ENCODE assay signal across 1 cellular context in the genomic region with DNA sequence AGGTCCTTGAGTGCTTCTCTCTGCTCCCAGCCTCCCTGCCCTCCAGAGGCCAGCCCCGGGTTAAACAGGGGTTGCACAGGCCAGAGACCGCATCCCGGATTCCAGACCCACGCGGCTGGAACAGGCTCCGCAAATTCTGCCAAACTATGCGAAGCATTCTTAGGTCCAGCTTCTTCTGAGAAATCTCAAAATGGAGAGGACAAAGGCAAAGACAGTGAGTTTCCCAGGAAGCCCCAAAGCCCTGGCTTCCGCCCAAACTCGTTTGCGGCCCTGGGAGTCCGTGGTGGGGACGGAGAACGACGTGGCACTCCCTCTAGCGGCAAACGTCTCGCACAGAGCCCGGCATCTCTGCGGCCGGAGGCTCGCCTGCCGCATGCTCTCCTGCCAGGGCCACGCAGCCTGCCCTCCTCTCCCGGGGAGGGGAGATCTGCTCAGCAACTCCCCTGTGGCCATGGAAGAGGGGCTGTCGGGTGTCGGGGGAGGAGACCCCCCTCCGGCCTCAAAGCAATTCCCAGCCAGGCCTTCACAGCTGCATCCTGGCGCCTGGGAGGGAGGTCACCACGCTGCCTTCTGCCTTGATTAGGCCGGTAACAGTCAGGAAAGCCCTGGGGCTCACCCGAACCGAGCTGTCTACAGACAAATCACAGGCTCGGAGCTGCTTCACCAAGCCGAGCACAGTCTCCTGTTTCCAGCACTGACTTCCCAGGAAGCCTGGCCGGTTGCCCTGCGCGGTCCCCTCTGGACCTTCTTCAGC.
TF ChIP-seq lines count a peak whose summit lies in the region.

No MANE protein-coding gene starts in this region.

TF ChIP-seq in WTC11, 78 proteins besides CTCF, POLR2A, EP300 and RAD21 (continued from another document and continues in another):
- TF ChIP-seq, protein P1, sequence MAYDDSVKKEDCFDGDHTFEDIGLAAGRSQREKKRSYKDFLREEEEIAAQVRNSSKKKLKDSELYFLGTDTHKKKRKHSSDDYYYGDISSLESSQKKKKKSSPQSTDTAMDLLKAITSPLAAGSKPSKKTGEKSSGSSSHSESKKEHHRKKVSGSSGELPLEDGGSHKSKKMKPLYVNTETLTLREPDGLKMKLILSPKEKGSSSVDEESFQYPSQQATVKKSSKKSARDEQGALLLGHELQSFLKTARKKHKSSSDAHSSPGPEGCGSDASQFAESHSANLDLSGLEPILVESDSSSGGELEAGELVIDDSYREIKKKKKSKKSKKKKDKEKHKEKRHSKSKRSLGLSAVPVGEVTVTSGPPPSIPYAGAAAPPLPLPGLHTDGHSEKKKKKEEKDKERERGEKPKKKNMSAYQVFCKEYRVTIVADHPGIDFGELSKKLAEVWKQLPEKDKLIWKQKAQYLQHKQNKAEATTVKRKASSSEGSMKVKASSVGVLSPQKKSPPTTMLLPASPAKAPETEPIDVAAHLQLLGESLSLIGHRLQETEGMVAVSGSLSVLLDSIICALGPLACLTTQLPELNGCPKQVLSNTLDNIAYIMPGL (CRISPR knock-in tag; IDR thresholded peaks at IDR 0.05): peak; percentile 78
- no peak for TF ChIP-seq NFATC4 (CRISPR knock-in tag; IDR thresholded peaks at IDR 0.05)
- TF ChIP-seq JUN (CRISPR knock-in tag; IDR thresholded peaks at IDR 0.05): peak; percentile 67; the same call in 1 of the 2 replicates
- TF ChIP-seq, protein P2, sequence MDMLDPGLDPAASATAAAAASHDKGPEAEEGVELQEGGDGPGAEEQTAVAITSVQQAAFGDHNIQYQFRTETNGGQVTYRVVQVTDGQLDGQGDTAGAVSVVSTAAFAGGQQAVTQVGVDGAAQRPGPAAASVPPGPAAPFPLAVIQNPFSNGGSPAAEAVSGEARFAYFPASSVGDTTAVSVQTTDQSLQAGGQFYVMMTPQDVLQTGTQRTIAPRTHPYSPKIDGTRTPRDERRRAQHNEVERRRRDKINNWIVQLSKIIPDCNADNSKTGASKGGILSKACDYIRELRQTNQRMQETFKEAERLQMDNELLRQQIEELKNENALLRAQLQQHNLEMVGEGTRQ (CRISPR knock-in tag; IDR thresholded peaks at IDR 0.05): no peak
- TF ChIP-seq SP1 (CRISPR knock-in tag; conservative IDR thresholded peaks at IDR 0.05): no peak; the same call in 1 of the 2 replicates
- TF ChIP-seq, protein P3, sequence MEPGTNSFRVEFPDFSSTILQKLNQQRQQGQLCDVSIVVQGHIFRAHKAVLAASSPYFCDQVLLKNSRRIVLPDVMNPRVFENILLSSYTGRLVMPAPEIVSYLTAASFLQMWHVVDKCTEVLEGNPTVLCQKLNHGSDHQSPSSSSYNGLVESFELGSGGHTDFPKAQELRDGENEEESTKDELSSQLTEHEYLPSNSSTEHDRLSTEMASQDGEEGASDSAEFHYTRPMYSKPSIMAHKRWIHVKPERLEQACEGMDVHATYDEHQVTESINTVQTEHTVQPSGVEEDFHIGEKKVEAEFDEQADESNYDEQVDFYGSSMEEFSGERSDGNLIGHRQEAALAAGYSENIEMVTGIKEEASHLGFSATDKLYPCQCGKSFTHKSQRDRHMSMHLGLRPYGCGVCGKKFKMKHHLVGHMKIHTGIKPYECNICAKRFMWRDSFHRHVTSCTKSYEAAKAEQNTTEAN (CRISPR knock-in tag; IDR thresholded peaks at IDR 0.05): peak; percentile 72; the same call in 1 of the 2 replicates
- peak; percentile 94 for TF ChIP-seq FOXP1 (CRISPR knock-in tag; IDR thresholded peaks at IDR 0.05; ENCODE audit: borderline replicate concordance)
- no peak for TF ChIP-seq RELA (CRISPR knock-in tag; IDR thresholded peaks at IDR 0.05; ENCODE audit: borderline replicate concordance)
- TF ChIP-seq, protein P4, sequence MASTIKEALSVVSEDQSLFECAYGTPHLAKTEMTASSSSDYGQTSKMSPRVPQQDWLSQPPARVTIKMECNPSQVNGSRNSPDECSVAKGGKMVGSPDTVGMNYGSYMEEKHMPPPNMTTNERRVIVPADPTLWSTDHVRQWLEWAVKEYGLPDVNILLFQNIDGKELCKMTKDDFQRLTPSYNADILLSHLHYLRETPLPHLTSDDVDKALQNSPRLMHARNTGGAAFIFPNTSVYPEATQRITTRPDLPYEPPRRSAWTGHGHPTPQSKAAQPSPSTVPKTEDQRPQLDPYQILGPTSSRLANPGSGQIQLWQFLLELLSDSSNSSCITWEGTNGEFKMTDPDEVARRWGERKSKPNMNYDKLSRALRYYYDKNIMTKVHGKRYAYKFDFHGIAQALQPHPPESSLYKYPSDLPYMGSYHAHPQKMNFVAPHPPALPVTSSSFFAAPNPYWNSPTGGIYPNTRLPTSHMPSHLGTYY (CRISPR knock-in tag; IDR thresholded peaks at IDR 0.05): no peak
- no peak for TF ChIP-seq GTF2I (CRISPR knock-in tag; conservative IDR thresholded peaks at IDR 0.05)
- no peak for TF ChIP-seq ZNF671 (CRISPR knock-in tag; IDR thresholded peaks at IDR 0.05)
- TF ChIP-seq, protein P5, sequence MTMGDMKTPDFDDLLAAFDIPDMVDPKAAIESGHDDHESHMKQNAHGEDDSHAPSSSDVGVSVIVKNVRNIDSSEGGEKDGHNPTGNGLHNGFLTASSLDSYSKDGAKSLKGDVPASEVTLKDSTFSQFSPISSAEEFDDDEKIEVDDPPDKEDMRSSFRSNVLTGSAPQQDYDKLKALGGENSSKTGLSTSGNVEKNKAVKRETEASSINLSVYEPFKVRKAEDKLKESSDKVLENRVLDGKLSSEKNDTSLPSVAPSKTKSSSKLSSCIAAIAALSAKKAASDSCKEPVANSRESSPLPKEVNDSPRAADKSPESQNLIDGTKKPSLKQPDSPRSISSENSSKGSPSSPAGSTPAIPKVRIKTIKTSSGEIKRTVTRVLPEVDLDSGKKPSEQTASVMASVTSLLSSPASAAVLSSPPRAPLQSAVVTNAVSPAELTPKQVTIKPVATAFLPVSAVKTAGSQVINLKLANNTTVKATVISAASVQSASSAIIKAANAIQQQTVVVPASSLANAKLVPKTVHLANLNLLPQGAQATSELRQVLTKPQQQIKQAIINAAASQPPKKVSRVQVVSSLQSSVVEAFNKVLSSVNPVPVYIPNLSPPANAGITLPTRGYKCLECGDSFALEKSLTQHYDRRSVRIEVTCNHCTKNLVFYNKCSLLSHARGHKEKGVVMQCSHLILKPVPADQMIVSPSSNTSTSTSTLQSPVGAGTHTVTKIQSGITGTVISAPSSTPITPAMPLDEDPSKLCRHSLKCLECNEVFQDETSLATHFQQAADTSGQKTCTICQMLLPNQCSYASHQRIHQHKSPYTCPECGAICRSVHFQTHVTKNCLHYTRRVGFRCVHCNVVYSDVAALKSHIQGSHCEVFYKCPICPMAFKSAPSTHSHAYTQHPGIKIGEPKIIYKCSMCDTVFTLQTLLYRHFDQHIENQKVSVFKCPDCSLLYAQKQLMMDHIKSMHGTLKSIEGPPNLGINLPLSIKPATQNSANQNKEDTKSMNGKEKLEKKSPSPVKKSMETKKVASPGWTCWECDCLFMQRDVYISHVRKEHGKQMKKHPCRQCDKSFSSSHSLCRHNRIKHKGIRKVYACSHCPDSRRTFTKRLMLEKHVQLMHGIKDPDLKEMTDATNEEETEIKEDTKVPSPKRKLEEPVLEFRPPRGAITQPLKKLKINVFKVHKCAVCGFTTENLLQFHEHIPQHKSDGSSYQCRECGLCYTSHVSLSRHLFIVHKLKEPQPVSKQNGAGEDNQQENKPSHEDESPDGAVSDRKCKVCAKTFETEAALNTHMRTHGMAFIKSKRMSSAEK (CRISPR knock-in tag; IDR thresholded peaks at IDR 0.05; ENCODE audit: borderline replicate concordance): no peak
- peak; percentile 91 for TF ChIP-seq TEAD1 (CRISPR knock-in tag; IDR thresholded peaks at IDR 0.05)
- TF ChIP-seq, protein P6, sequence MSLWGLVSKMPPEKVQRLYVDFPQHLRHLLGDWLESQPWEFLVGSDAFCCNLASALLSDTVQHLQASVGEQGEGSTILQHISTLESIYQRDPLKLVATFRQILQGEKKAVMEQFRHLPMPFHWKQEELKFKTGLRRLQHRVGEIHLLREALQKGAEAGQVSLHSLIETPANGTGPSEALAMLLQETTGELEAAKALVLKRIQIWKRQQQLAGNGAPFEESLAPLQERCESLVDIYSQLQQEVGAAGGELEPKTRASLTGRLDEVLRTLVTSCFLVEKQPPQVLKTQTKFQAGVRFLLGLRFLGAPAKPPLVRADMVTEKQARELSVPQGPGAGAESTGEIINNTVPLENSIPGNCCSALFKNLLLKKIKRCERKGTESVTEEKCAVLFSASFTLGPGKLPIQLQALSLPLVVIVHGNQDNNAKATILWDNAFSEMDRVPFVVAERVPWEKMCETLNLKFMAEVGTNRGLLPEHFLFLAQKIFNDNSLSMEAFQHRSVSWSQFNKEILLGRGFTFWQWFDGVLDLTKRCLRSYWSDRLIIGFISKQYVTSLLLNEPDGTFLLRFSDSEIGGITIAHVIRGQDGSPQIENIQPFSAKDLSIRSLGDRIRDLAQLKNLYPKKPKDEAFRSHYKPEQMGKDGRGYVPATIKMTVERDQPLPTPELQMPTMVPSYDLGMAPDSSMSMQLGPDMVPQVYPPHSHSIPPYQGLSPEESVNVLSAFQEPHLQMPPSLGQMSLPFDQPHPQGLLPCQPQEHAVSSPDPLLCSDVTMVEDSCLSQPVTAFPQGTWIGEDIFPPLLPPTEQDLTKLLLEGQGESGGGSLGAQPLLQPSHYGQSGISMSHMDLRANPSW (CRISPR knock-in tag; conservative IDR thresholded peaks at IDR 0.05; ENCODE audit: low read depth): no peak
- TF ChIP-seq GABPB1 (CRISPR knock-in tag; IDR thresholded peaks at IDR 0.05): no peak
- TF ChIP-seq CREB1 (CRISPR knock-in tag; IDR thresholded peaks at IDR 0.05): peak; percentile 78; the same call in 1 of the 2 replicates
- no peak for TF ChIP-seq PRRX2 (CRISPR knock-in tag; IDR thresholded peaks at IDR 0.05)
- no peak for TF ChIP-seq SOX15 (CRISPR knock-in tag; IDR thresholded peaks at IDR 0.05)
- no peak for TF ChIP-seq IRF2 (CRISPR knock-in tag; IDR thresholded peaks at IDR 0.05; ENCODE audit: borderline replicate concordance, low read depth)
- TF ChIP-seq, protein P7, sequence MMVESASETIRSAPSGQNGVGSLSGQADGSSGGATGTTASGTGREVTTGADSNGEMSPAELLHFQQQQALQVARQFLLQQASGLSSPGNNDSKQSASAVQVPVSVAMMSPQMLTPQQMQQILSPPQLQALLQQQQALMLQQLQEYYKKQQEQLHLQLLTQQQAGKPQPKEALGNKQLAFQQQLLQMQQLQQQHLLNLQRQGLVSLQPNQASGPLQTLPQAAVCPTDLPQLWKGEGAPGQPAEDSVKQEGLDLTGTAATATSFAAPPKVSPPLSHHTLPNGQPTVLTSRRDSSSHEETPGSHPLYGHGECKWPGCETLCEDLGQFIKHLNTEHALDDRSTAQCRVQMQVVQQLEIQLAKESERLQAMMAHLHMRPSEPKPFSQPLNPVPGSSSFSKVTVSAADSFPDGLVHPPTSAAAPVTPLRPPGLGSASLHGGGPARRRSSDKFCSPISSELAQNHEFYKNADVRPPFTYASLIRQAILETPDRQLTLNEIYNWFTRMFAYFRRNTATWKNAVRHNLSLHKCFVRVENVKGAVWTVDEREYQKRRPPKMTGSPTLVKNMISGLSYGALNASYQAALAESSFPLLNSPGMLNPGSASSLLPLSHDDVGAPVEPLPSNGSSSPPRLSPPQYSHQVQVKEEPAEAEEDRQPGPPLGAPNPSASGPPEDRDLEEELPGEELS (CRISPR knock-in tag; IDR thresholded peaks at IDR 0.05): peak; percentile 79; the same call in 1 of the 2 replicates
- TF ChIP-seq, protein P8, sequence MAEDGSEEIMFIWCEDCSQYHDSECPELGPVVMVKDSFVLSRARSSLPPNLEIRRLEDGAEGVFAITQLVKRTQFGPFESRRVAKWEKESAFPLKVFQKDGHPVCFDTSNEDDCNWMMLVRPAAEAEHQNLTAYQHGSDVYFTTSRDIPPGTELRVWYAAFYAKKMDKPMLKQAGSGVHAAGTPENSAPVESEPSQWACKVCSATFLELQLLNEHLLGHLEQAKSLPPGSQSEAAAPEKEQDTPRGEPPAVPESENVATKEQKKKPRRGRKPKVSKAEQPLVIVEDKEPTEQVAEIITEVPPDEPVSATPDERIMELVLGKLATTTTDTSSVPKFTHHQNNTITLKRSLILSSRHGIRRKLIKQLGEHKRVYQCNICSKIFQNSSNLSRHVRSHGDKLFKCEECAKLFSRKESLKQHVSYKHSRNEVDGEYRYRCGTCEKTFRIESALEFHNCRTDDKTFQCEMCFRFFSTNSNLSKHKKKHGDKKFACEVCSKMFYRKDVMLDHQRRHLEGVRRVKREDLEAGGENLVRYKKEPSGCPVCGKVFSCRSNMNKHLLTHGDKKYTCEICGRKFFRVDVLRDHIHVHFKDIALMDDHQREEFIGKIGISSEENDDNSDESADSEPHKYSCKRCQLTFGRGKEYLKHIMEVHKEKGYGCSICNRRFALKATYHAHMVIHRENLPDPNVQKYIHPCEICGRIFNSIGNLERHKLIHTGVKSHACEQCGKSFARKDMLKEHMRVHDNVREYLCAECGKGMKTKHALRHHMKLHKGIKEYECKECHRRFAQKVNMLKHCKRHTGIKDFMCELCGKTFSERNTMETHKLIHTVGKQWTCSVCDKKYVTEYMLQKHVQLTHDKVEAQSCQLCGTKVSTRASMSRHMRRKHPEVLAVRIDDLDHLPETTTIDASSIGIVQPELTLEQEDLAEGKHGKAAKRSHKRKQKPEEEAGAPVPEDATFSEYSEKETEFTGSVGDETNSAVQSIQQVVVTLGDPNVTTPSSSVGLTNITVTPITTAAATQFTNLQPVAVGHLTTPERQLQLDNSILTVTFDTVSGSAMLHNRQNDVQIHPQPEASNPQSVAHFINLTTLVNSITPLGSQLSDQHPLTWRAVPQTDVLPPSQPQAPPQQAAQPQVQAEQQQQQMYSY (CRISPR knock-in tag; IDR thresholded peaks at IDR 0.05): no peak
- TF ChIP-seq, protein P9, sequence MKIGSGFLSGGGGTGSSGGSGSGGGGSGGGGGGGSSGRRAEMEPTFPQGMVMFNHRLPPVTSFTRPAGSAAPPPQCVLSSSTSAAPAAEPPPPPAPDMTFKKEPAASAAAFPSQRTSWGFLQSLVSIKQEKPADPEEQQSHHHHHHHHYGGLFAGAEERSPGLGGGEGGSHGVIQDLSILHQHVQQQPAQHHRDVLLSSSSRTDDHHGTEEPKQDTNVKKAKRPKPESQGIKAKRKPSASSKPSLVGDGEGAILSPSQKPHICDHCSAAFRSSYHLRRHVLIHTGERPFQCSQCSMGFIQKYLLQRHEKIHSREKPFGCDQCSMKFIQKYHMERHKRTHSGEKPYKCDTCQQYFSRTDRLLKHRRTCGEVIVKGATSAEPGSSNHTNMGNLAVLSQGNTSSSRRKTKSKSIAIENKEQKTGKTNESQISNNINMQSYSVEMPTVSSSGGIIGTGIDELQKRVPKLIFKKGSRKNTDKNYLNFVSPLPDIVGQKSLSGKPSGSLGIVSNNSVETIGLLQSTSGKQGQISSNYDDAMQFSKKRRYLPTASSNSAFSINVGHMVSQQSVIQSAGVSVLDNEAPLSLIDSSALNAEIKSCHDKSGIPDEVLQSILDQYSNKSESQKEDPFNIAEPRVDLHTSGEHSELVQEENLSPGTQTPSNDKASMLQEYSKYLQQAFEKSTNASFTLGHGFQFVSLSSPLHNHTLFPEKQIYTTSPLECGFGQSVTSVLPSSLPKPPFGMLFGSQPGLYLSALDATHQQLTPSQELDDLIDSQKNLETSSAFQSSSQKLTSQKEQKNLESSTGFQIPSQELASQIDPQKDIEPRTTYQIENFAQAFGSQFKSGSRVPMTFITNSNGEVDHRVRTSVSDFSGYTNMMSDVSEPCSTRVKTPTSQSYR (CRISPR knock-in tag; IDR thresholded peaks at IDR 0.05): 0 out of 2 replicates have a peak, but pooled peaks have one; percentile 22
